Comparison of ENCODE assay signal across 17 cellular contexts in genomic region chrX:42151808-42152207, GRCh38.
DNase-seq lines count a peak whose midpoint lies in the region; ATAC-seq and TF ChIP-seq lines count a peak whose summit lies in the region.
"Had no signal": no experiment of that assay in that cellular context is flagged by ENCODE, and none has a peak within 500 bp of the region (broad histone marks: within the 10 kb centered on the region; RNA-seq: fewer than 3 reads in every experiment).

No MANE protein-coding gene starts in this region.

- DNase-seq in stimulated activated naive CD8-positive, alpha-beta T cell treated with anti-CD3 and anti-CD28 coated beads, Interleukin-15, amount 100 ng/mL, for 72 hours = no peak
- no peak for DNase-seq in stimulated activated naive CD8-positive, alpha-beta T cell treated with anti-CD3 and anti-CD28 coated beads, Interleukin-15, Interleukin-2, amounts not matched to agents 100 U/mL and 50 U/mL, for 24 hours
- DNase-seq in M059J (ENCODE audit: low read depth) (peak; percentile 54), RPMI7951 (ENCODE audit: low read depth) (peak; percentile 7), lower leg skin (ENCODE audit: low spot score in 2 of 2) (no peak), foreskin keratinocyte (no peak), NCI-H128 (lab: John Stamatoyannopoulos, UW; ENCODE audit: unreplicated experiment) (no peak)
- DNase-seq: Calu3, DMS53, NCI-H1436 treated with DMSO at 0.1 percent for 48 hours, NCI-H2029 treated with DMSO at 0.1 percent for 48 hours, NCI-H2171 treated with DMSO at 0.1 percent for 48 hours, NCI-H510A, NCI-H774, SHP77 treated with DMSO at 0.1 percent for 48 hours had no signal

- no peaks in the 10 kb centered on the region for H3K27me3 ChIP-seq in foreskin keratinocyte

- intact Hi-C loops in lower leg skin (cut with DNase I; ENCODE audit: low total_unique reads) = no loop called here

- no peaks in the 10 kb centered on the region for H3K27me3 Mint-ChIP-seq in stimulated activated naive CD8-positive, alpha-beta T cell treated with anti-CD3 and anti-CD28 coated beads, Interleukin-15, amount 100 ng/mL, for 72 hours
- H3K27me3 Mint-ChIP-seq: CD4-positive, alpha-beta memory T cell had no signal

- no peak overlapping the region for H3K4me3 Mint-ChIP-seq in stimulated activated naive CD8-positive, alpha-beta T cell treated with anti-CD3 and anti-CD28 coated beads, Interleukin-15, amount 100 ng/mL, for 72 hours

- TF ChIP-seq POLR2A in lower leg skin (IDR thresholded peaks at IDR 0.05) = no peak

- H3K27ac ChIP-seq in foreskin keratinocyte = no peak overlapping the region

- H3K27ac Mint-ChIP-seq in stimulated activated naive CD8-positive, alpha-beta T cell treated with anti-CD3 and anti-CD28 coated beads, Interleukin-15, amount 100 ng/mL, for 72 hours = no peak overlapping the region
- H3K27ac Mint-ChIP-seq: CD4-positive, alpha-beta memory T cell had no signal

- peak; percentile 40 for ATAC-seq in stimulated activated naive CD8-positive, alpha-beta T cell treated with anti-CD3 and anti-CD28 coated beads, Interleukin-15, amount 100 ng/mL, for 72 hours
- no peak for ATAC-seq in stimulated activated naive CD8-positive, alpha-beta T cell treated with anti-CD3 and anti-CD28 coated beads, Interleukin-15, Interleukin-2, amounts not matched to agents 100 U/mL and 50 U/mL, for 24 hours
- no peak for ATAC-seq in foreskin keratinocyte
- ATAC-seq: SK-N-SH treated with all-trans-retinoic acid at 6 μM for 48 hours had no signal

- no peak for TF ChIP-seq CTCF in lower leg skin (IDR thresholded peaks at IDR 0.05)
- no peak for TF ChIP-seq CTCF in foreskin keratinocyte (conservative IDR thresholded peaks at IDR 0.05)

- no peak overlapping the region for H3K4me3 ChIP-seq in lower leg skin (ENCODE audit: low read depth, poor library complexity, severe bottlenecking)

- H3K9me3 Mint-ChIP-seq in stimulated activated naive CD8-positive, alpha-beta T cell treated with anti-CD3 and anti-CD28 coated beads, Interleukin-15, amount 100 ng/mL, for 72 hours = peaks cover 0 to 5% of the 10 kb centered on the region in 2 donors

- no peaks in the 10 kb centered on the region for H3K4me1 Mint-ChIP-seq in stimulated activated naive CD8-positive, alpha-beta T cell treated with anti-CD3 and anti-CD28 coated beads, Interleukin-15, amount 100 ng/mL, for 72 hours

- WGBS in lower leg skin, 2 donors = 65 to 82% methylated on average over 3 of the region's 3 CpGs

- no peaks in the 10 kb centered on the region for H3K4me1 ChIP-seq in foreskin keratinocyte

Comparison
In these comparisons a context has a peak if more than half of its experiments do, and no peak if none do; other contexts are left out.
1. DNase-seq: peak in M059J (single experiment) and RPMI7951 (single experiment); none in stimulated activated naive CD8-positive, alpha-beta T cell treated with anti-CD3 and anti-CD28 coated beads, Interleukin-15, amount 100 ng/mL, for 72 hours (0 of 2), stimulated activated naive CD8-positive, alpha-beta T cell treated with anti-CD3 and anti-CD28 coated beads, Interleukin-15, Interleukin-2, amounts not matched to agents 100 U/mL and 50 U/mL, for 24 hours (single experiment), lower leg skin (0 of 2), foreskin keratinocyte (0 of 2) and NCI-H128 (single experiment).